ENCODE assay signal across 31 cellular contexts in genomic region chr2:103734911-103735310, GRCh38.
A peak's percentile ranks its signal among the peaks of the same experiment; 100 is the strongest.
DNase-seq lines count a peak whose midpoint lies in the region; ATAC-seq, FAIRE-seq and TF ChIP-seq lines count a peak whose summit lies in the region.
"Had no signal": no experiment of that assay in that cellular context is flagged by ENCODE, and none has a peak within 500 bp of the region (broad histone marks: within the 10 kb centered on the region; RNA-seq: fewer than 3 reads in every experiment).

No MANE protein-coding gene starts in this region.

- H3K4me1 ChIP-seq in H1 (replicated peaks in 1 of 4; ENCODE audit: control insufficient read depth in 3 of 4, insufficient read depth in 4 of 4, low read length in 3 of 4) (no peaks in the 10 kb centered on the region), heart right ventricle (no peaks in the 10 kb centered on the region)
- H3K4me1 ChIP-seq in naive thymus-derived CD4-positive, alpha-beta T cell (ENCODE audit: control insufficient read depth in 2 of 2, insufficient read depth in 2 of 2, low read length in 2 of 2): no peaks in the 10 kb centered on the region
- H3K4me1 ChIP-seq: BLaER1 treated with 17β-estradiol and CSF1 and Interleukin-3, amounts not matched to agents 10 nM and 100 nM; HAP-1; SJCRH30 had no signal

- peak; percentile 50 to 61 for TF ChIP-seq RAD21 in H1 (IDR thresholded peaks at IDR 0.05 in 1 of 2, conservative IDR thresholded peaks at IDR 0.05 in 1 of 2; ENCODE audit: low read depth in 2 of 2, low read length in 2 of 2)

- no peak overlapping the region for H2BK20ac ChIP-seq in H1 (ENCODE audit: low read length)

- H3K56ac ChIP-seq in H1 (replicated peaks; ENCODE audit: insufficient read length, low read depth, low read length): no peak overlapping the region

- TF ChIP-seq POLR2A in H1 (IDR thresholded peaks at IDR 0.05; ENCODE audit: control extremely low read depth in 1 of 2, low read depth in 2 of 2, low read length in 2 of 2): no peak

- no peak overlapping the region for H2AK5ac ChIP-seq in H1 (ENCODE audit: low read depth, low read length)

- DNase-seq in ACHN (peak; percentile 18), HT-29 (ENCODE audit: low spot score) (peak; percentile 13), H1 (ENCODE audit: low read depth in 1 of 2, low spot score in 2 of 2) (peak in 1 of 2 experiments; percentile 48), iPS-NIHi7 (ENCODE audit: extremely low spot score) (peak; percentile 30), NCI-H82 (lab: John Stamatoyannopoulos, UW) (no peak), NCI-H226 (no peak), heart right ventricle (no peak)
- DNase-seq in naive thymus-derived CD4-positive, alpha-beta T cell: no peak
- DNase-seq: CD4-positive, alpha-beta memory T cell; COR-L47; DMS79; EL; GDM1; HFFc6; MM.1S; NCI-H1048; NCI-H1417; NCI-H1694 treated with DMSO at 0.1 percent for 48 hours; NCI-H2081; NCI-H2171; NCI-H345; NCI-H510A treated with DMSO at 0.1 percent for 48 hours; PC-9 had no signal

- H3K4me3 ChIP-seq in H1 (ENCODE audit: extremely low read depth in 1 of 4, insufficient read depth in 2 of 4, low read depth in 3 of 4, low read length in 4 of 4) (no peak overlapping the region), heart right ventricle (no peak overlapping the region)
- no peak overlapping the region for H3K4me3 ChIP-seq in naive thymus-derived CD4-positive, alpha-beta T cell (ENCODE audit: low read length)
- H3K4me3 ChIP-seq: BLaER1 treated with 17β-estradiol and CSF1 and Interleukin-3, amounts not matched to agents 10 nM and 100 nM; GM12878; HAP-1; PC-9; SJCRH30 had no signal

- no peaks in the 10 kb centered on the region for H3K4me1 Mint-ChIP-seq in naive thymus-derived CD4-positive, alpha-beta T cell
- H3K4me1 Mint-ChIP-seq: CD4-positive, alpha-beta memory T cell; IgD-negative memory B cell had no signal

- H2BK5ac ChIP-seq in H1 (ENCODE audit: low read depth, low read length): no peak overlapping the region

- H4K5ac ChIP-seq in H1 (ENCODE audit: insufficient read length, low read depth, low read length): no peak overlapping the region

- H3K27me3 ChIP-seq in H1 (replicated peaks in 1 of 4; ENCODE audit: control insufficient read depth in 3 of 4, extremely low read depth in 1 of 4, insufficient read depth in 3 of 4, low read length in 3 of 4) (no peaks in the 10 kb centered on the region), heart right ventricle (no peaks in the 10 kb centered on the region)
- no peaks in the 10 kb centered on the region for H3K27me3 ChIP-seq in naive thymus-derived CD4-positive, alpha-beta T cell (ENCODE audit: control insufficient read depth in 2 of 2, insufficient read depth in 2 of 2, low read length in 2 of 2)
- H3K27me3 ChIP-seq: BLaER1 treated with 17β-estradiol and CSF1 and Interleukin-3, amounts not matched to agents 10 nM and 100 nM; SJCRH30 had no signal

- no peak for TF ChIP-seq EP300 in H1 (IDR thresholded peaks at IDR 0.05; ENCODE audit: borderline replicate concordance in 1 of 2, low read depth in 2 of 2, low read length in 2 of 2)

- POLR2A ChIA-PET in H1 (lab: Charles Lee; ENCODE audit: partially characterized antibody): no interaction called here
- POLR2A ChIA-PET in naive thymus-derived CD4-positive, alpha-beta T cell (lab: Charles Lee): no interaction called here

- H3K79me1 ChIP-seq in H1 (ENCODE audit: low read depth, low read length): no peaks in the 10 kb centered on the region

- H3K9ac ChIP-seq in H1 (replicated peaks in 1 of 4; ENCODE audit: extremely low read depth in 1 of 4, low read depth in 3 of 4, low read length in 3 of 4): no peak overlapping the region
- H3K9ac ChIP-seq: BLaER1 treated with 17β-estradiol and CSF1 and Interleukin-3, amounts not matched to agents 10 nM and 100 nM; KMS-11 had no signal

- H3K27ac ChIP-seq in H1 (ENCODE audit: low read depth, low read length) (no peak overlapping the region), heart right ventricle (no peak overlapping the region)
- H3K27ac ChIP-seq in naive thymus-derived CD4-positive, alpha-beta T cell (ENCODE audit: low read depth, low read length): no peak overlapping the region
- H3K27ac ChIP-seq: BLaER1 treated with 17β-estradiol and CSF1 and Interleukin-3, amounts not matched to agents 10 nM and 100 nM; KMS-11; PC-9; SJCRH30 had no signal

- no peak overlapping the region for H2AFZ ChIP-seq in H1 (ENCODE audit: low read length)
- H2AFZ ChIP-seq: PC-9 had no signal

- H3K27me3 Mint-ChIP-seq in naive thymus-derived CD4-positive, alpha-beta T cell: no peaks in the 10 kb centered on the region
- H3K27me3 Mint-ChIP-seq: CD4-positive, alpha-beta memory T cell; IgD-negative memory B cell had no signal

- CTCF ChIA-PET in H1 (lab: Charles Lee; ENCODE audit: partially characterized antibody): interaction anchor here (0.7 to 1.7 kb wide), 6 partner anchors 9 to 28 kb away, joined by 3 to 5 read pairs (median 4); no protein-coding TSS in a partner anchor
- CTCF ChIA-PET in naive thymus-derived CD4-positive, alpha-beta T cell (lab: Charles Lee): no interaction called here

- H4K8ac ChIP-seq in H1 (ENCODE audit: extremely low read depth, insufficient read depth, low read length): no peak overlapping the region

- H3K23ac ChIP-seq in H1 (ENCODE audit: insufficient read length): no peak overlapping the region

- no peak overlapping the region for H2BK120ac ChIP-seq in H1 (replicated peaks; ENCODE audit: low read depth, low read length)

- H3K23me2 ChIP-seq in H1 (ENCODE audit: low read depth, low read length): no peaks in the 10 kb centered on the region

- peaks cover 0 to 4% (median 0%) of the 10 kb centered on the region in 5 donors for H3K36me3 Mint-ChIP-seq in naive thymus-derived CD4-positive, alpha-beta T cell
- H3K36me3 Mint-ChIP-seq: CD4-positive, alpha-beta memory T cell had no signal

- no peak overlapping the region for H3K18ac ChIP-seq in H1 (ENCODE audit: extremely low read depth, low read length)

- no peaks in the 10 kb centered on the region for H4K20me1 ChIP-seq in H1 (replicated peaks in 1 of 2; ENCODE audit: control insufficient read depth in 1 of 2, insufficient read depth in 2 of 2, low read length in 2 of 2)
- H4K20me1 ChIP-seq: BLaER1 treated with 17β-estradiol and CSF1 and Interleukin-3, amounts not matched to agents 10 nM and 100 nM had no signal

- ATAC-seq in heart right ventricle: no peak
- ATAC-seq in naive thymus-derived CD4-positive, alpha-beta T cell: no peak
- ATAC-seq: GM12878, Right ventricle myocardium inferior, SK-N-SH treated with all-trans-retinoic acid at 6 μM for 48 hours had no signal

- H3K36me3 ChIP-seq in H1 (ENCODE audit: control insufficient read depth in 2 of 4, insufficient read depth in 4 of 4, low read length in 3 of 4): no peaks in the 10 kb centered on the region
- H3K36me3 ChIP-seq in heart right ventricle: no peaks in the 10 kb centered on the region
- no peaks in the 10 kb centered on the region for H3K36me3 ChIP-seq in naive thymus-derived CD4-positive, alpha-beta T cell (ENCODE audit: control insufficient read depth in 2 of 3, insufficient read depth in 3 of 3, low read length in 3 of 3)
- H3K36me3 ChIP-seq: BLaER1 treated with 17β-estradiol and CSF1 and Interleukin-3, amounts not matched to agents 10 nM and 100 nM; HAP-1; SJCRH30 had no signal

- in situ Hi-C loops in ACHN (cut with HindIII; ENCODE audit: low pct_ligation_motif_present, low pct_unique_long_range_greater_than_20kb, low sequenced_read_pairs): no loop called here

- no peak overlapping the region for H3K4me2 ChIP-seq in H1 (ENCODE audit: insufficient read depth in 1 of 2, low read depth in 2 of 2, low read length in 2 of 2)
- H3K4me2 ChIP-seq: BLaER1 treated with 17β-estradiol and CSF1 and Interleukin-3, amounts not matched to agents 10 nM and 100 nM; KMS-11; PC-9 had no signal

- TF ChIP-seq CTCF in H1 (IDR thresholded peaks at IDR 0.05; ENCODE audit: control extremely low read depth in 1 of 3, insufficient read depth in 1 of 3, low read depth in 1 of 3, low read length in 3 of 3): peak; percentile 70 to 94 (median 73)
- no peak for TF ChIP-seq CTCF in heart right ventricle (IDR thresholded peaks at IDR 0.05)

- H2BK15ac ChIP-seq in H1 (ENCODE audit: low read length): no peak overlapping the region

- peaks cover 3 to 45% (median 33%) of the 10 kb centered on the region in 11 donors for H3K9me3 Mint-ChIP-seq in naive thymus-derived CD4-positive, alpha-beta T cell

- intact Hi-C loops in heart right ventricle (cut with DNase I): no loop called here
- intact Hi-C loops in naive thymus-derived CD4-positive, alpha-beta T cell (cut with micrococcal nuclease): no loop called here

- H3K9me3 ChIP-seq in H1 (ENCODE audit: insufficient read depth in 2 of 2, low read depth in 1 of 2, low read length in 1 of 2): no peaks in the 10 kb centered on the region
- H3K9me3 ChIP-seq in heart right ventricle: peaks cover 0 to 48% (median 10%) of the 10 kb centered on the region in 11 donors
- H3K9me3 ChIP-seq in naive thymus-derived CD4-positive, alpha-beta T cell (ENCODE audit: control insufficient read depth in 2 of 3, low read length in 3 of 3): peaks cover 0 to 25% (median 0%) of the 10 kb centered on the region in 3 experiments
- H3K9me3 ChIP-seq: HAP-1, SJCRH30 had no signal

- FAIRE-seq in H1 (lab: Jason Lieb, UNC): no peak
- FAIRE-seq: GM12878 had no signal

- peak overlapping the region; percentile 54 for H4K91ac ChIP-seq in H1 (replicated peaks; ENCODE audit: insufficient read length, low read length)

- H2BK12ac ChIP-seq in H1 (ENCODE audit: low read depth, low read length): no peak overlapping the region

- no peak overlapping the region for H3K4me3 Mint-ChIP-seq in naive thymus-derived CD4-positive, alpha-beta T cell
- H3K4me3 Mint-ChIP-seq: CD4-positive, alpha-beta memory T cell; HFFc6; IgD-negative memory B cell had no signal

- H3K4ac ChIP-seq in H1 (replicated peaks; ENCODE audit: insufficient read length, low read depth, low read length): no peak overlapping the region

- H3K79me2 ChIP-seq in H1 (ENCODE audit: control insufficient read depth in 1 of 2, insufficient read depth in 2 of 2, low read length in 2 of 2): no peaks in the 10 kb centered on the region

- no peak overlapping the region for H3K27ac Mint-ChIP-seq in naive thymus-derived CD4-positive, alpha-beta T cell
- H3K27ac Mint-ChIP-seq: CD4-positive, alpha-beta memory T cell; HFFc6; IgD-negative memory B cell had no signal

- H3K14ac ChIP-seq in H1 (ENCODE audit: insufficient read length): no peak overlapping the region

TF ChIP-seq in H1, 55 proteins besides CTCF, POLR2A, EP300 and RAD21 (continues in another document):
- TF ChIP-seq YY1 (IDR thresholded peaks at IDR 0.05; ENCODE audit: low read depth, low read length): no peak
- no peak for TF ChIP-seq HDAC6 (IDR thresholded peaks at IDR 0.05; ENCODE audit: low read depth, low read length)
- TF ChIP-seq SP1 (IDR thresholded peaks at IDR 0.05; ENCODE audit: low read depth, low read length): no peak
- TF ChIP-seq RBBP5 (IDR thresholded peaks at IDR 0.05; ENCODE audit: borderline replicate concordance, low read depth, low read length): no peak
- no peak for TF ChIP-seq MAFK (IDR thresholded peaks at IDR 0.05; ENCODE audit: low read depth, low read length)
- no peak for TF ChIP-seq EGR1 (IDR thresholded peaks at IDR 0.05; ENCODE audit: borderline replicate concordance, low read depth, low read length)
- TF ChIP-seq SIRT6 (IDR thresholded peaks at IDR 0.05; ENCODE audit: low read length): no peak

Comparison
In these comparisons a context has a peak if more than half of its experiments do, and no peak if none do; other contexts are left out.
1. DNase-seq: peak in ACHN (single experiment), HT-29 (single experiment) and iPS-NIHi7 (single experiment); none in NCI-H82 (single experiment), NCI-H226 (single experiment), heart right ventricle (0 of 2) and naive thymus-derived CD4-positive, alpha-beta T cell (0 of 9).
2. CTCF ChIP-seq: peak in H1 (3 of 3); none in heart right ventricle (0 of 9).